In the genomic region with DNA sequence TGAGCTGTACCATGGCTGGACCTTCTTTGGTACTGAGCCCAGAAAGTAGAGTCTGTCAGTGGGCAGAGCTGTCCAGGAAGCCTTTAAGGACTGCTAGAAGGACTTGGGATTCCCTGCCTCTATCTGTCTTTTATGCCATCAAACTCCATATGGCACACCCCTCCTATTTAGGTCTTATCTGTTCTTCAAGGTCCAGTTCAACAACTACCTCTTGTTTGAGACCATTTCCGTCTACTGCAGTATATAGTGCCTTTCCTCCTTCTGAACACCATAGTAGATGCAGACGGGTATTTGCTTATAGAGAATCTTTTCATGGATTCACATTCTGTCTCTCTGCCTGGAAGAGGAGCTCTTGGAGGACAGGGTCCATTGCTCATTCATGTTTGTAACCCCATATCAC, we compare ENCODE assay signal across 25 cellular contexts.
DNase-seq lines count a peak whose midpoint lies in the region; ATAC-seq, FAIRE-seq and TF ChIP-seq lines count a peak whose summit lies in the region.
"Had no signal": no experiment of that assay in that cellular context is flagged by ENCODE, and none has a peak within 500 bp of the region (broad histone marks: within the 10 kb centered on the region; RNA-seq: fewer than 3 reads in every experiment).

No MANE protein-coding gene starts in this region.

- POLR2A ChIA-PET in MCF 10A (lab: Yijun Ruan, JAX): interaction anchor here (0.7 kb wide), 1 partner anchor 18 kb away, joined by 3 read pairs; no protein-coding TSS in a partner anchor

- TF ChIP-seq CTCF in mammary epithelial cell (conservative IDR thresholded peaks at IDR 0.05 in 1 of 2, IDR thresholded peaks at IDR 0.05 in 1 of 2; ENCODE audit: extremely low read depth in 1 of 2, insufficient read depth in 1 of 2, low read depth in 1 of 2, low read length in 2 of 2) (no peak), MCF 10A (IDR thresholded peaks at IDR 0.05; ENCODE audit: unreplicated experiment) (no peak), astrocyte (IDR thresholded peaks at IDR 0.05; ENCODE audit: insufficient read depth, low read depth, low read length) (no peak), keratinocyte (optimal IDR thresholded peaks at IDR 0.05 in 1 of 3, IDR thresholded peaks at IDR 0.05 in 1 of 3, conservative IDR thresholded peaks at IDR 0.05 in 1 of 3; ENCODE audit: extremely low read depth in 1 of 3, insufficient read depth in 2 of 3, low read length in 3 of 3) (no peak), mucosa of descending colon (IDR thresholded peaks at IDR 0.05) (no peak)

- H4K20me1 ChIP-seq in mammary epithelial cell (ENCODE audit: insufficient read depth, low read length) (no peaks in the 10 kb centered on the region), astrocyte (ENCODE audit: insufficient read depth, low read length) (no peaks in the 10 kb centered on the region), keratinocyte (ENCODE audit: control insufficient read depth, extremely low read depth, insufficient read depth, low read length) (no peaks in the 10 kb centered on the region)
- H4K20me1 ChIP-seq: BLaER1 treated with 17β-estradiol and CSF1 and Interleukin-3, amounts not matched to agents 10 nM and 100 nM had no signal

- WGBS in mammary epithelial cell (ENCODE audit: low coverage, missing lambda C conversion rate): 61% methylated on average over 2 of the region's 2 CpGs

- peak; percentile 67 for ATAC-seq in mucosa of descending colon
- ATAC-seq: A549; CD8-positive, alpha-beta T cell; GM12878 had no signal

- H3K9me3 Mint-ChIP-seq in MCF 10A (ENCODE audit: unreplicated experiment) (peaks cover 7% of the 10 kb centered on the region), astrocyte (ENCODE audit: unreplicated experiment) (no peaks in the 10 kb centered on the region), immature natural killer cell (peaks cover 0 to 7% (median 0%) of the 10 kb centered on the region in 6 donors)

- H3K4me1 Mint-ChIP-seq in MCF 10A (ENCODE audit: insufficient read depth, unreplicated experiment) (no peaks in the 10 kb centered on the region), astrocyte (ENCODE audit: low read depth, unreplicated experiment) (peaks cover 2% of the 10 kb centered on the region), immature natural killer cell (no peaks in the 10 kb centered on the region)
- H3K4me1 Mint-ChIP-seq: B cell had no signal

- peaks cover 5% of the 10 kb centered on the region for H3K9me3 ChIP-seq in mammary epithelial cell (replicated peaks; ENCODE audit: insufficient read depth, low read length)
- H3K9me3 ChIP-seq in astrocyte (ENCODE audit: insufficient read depth, low read depth, low read length): no peaks in the 10 kb centered on the region
- H3K9me3 ChIP-seq in keratinocyte (ENCODE audit: control insufficient read depth, low read depth, low read length): no peaks in the 10 kb centered on the region
- no peaks in the 10 kb centered on the region for H3K9me3 ChIP-seq in mucosa of descending colon
- H3K9me3 ChIP-seq: A549, Caco-2 had no signal

- H3K27ac ChIP-seq in mammary epithelial cell (ENCODE audit: insufficient read depth, low read depth, low read length): no peak overlapping the region
- no peak overlapping the region for H3K27ac ChIP-seq in astrocyte (ENCODE audit: low read depth, low read length)
- no peak overlapping the region for H3K27ac ChIP-seq in keratinocyte (ENCODE audit: control insufficient read depth, insufficient read depth, low read length)
- H3K27ac ChIP-seq: 22Rv1; A549; BLaER1 treated with 17β-estradiol and CSF1 and Interleukin-3, amounts not matched to agents 10 nM and 100 nM; C4-2B had no signal

- no peak overlapping the region for H2AFZ ChIP-seq in mammary epithelial cell (ENCODE audit: low read depth, low read length)
- H2AFZ ChIP-seq in astrocyte (ENCODE audit: low read depth, low read length): no peak overlapping the region
- H2AFZ ChIP-seq in keratinocyte (ENCODE audit: control insufficient read depth, low read length): no peak overlapping the region

- H3K4me3 Mint-ChIP-seq in MCF 10A (ENCODE audit: unreplicated experiment) (no peak overlapping the region), astrocyte (ENCODE audit: unreplicated experiment) (no peak overlapping the region), immature natural killer cell (no peak overlapping the region)
- H3K4me3 Mint-ChIP-seq: B cell; CD4-positive, alpha-beta T cell; CD8-positive, alpha-beta T cell had no signal

- FAIRE-seq in astrocyte (lab: Jason Lieb, UNC) (peak; percentile 70), keratinocyte (lab: Jason Lieb, UNC) (peak; percentile 5)
- FAIRE-seq: A549, GM12878, GM12892, GM18507 had no signal

- H3K4me2 ChIP-seq in mammary epithelial cell (ENCODE audit: insufficient read depth, low read depth, low read length): peak overlapping the region; percentile 46
- H3K4me2 ChIP-seq in astrocyte (ENCODE audit: low read length): no peak overlapping the region
- H3K4me2 ChIP-seq in keratinocyte (ENCODE audit: control insufficient read depth, extremely low read depth, insufficient read depth, low read depth, low read length): peak overlapping the region; percentile 7
- H3K4me2 ChIP-seq: A549; BLaER1 treated with 17β-estradiol and CSF1 and Interleukin-3, amounts not matched to agents 10 nM and 100 nM had no signal

- DNase-seq in mammary epithelial cell (no peak), MCF 10A (ENCODE audit: unreplicated experiment) (no peak), astrocyte (ENCODE audit: low read depth) (no peak), keratinocyte (ENCODE audit: low read depth, low spot score) (no peak), mucosa of descending colon (no peak), iPS-NIHi7 (ENCODE audit: extremely low spot score) (no peak), amniotic stem cell (lab: John Stamatoyannopoulos, UW) (no peak), immature natural killer cell (no peak)
- DNase-seq: AML-193; Caco-2; CD4-positive, alpha-beta T cell; CD8-positive, alpha-beta T cell; DMS 273 treated with DMSO at 0.1 percent for 48 hours; DMS153; DMS79; DND-41; GDM1 had no signal

- H3K79me2 ChIP-seq in mammary epithelial cell (ENCODE audit: insufficient read depth, low read length): no peaks in the 10 kb centered on the region
- H3K79me2 ChIP-seq in astrocyte (ENCODE audit: insufficient read depth, low read length): no peaks in the 10 kb centered on the region
- no peaks in the 10 kb centered on the region for H3K79me2 ChIP-seq in keratinocyte (ENCODE audit: control insufficient read depth, insufficient read depth, low read length)

- H3K4me3 ChIP-seq in mammary epithelial cell (replicated peaks in 1 of 3; ENCODE audit: insufficient read depth in 1 of 3, low read depth in 2 of 3, low read length in 3 of 3): no peak overlapping the region
- no peak overlapping the region for H3K4me3 ChIP-seq in astrocyte (ENCODE audit: insufficient read depth, low read depth, low read length)
- H3K4me3 ChIP-seq in keratinocyte (ENCODE audit: control insufficient read depth in 2 of 3, extremely low read depth in 1 of 3, insufficient read depth in 2 of 3, low read depth in 1 of 3, low read length in 3 of 3): no peak overlapping the region
- no peak overlapping the region for H3K4me3 ChIP-seq in mucosa of descending colon
- H3K4me3 ChIP-seq: A549; BLaER1 treated with 17β-estradiol and CSF1 and Interleukin-3, amounts not matched to agents 10 nM and 100 nM; GM12878 had no signal

- H3K27ac Mint-ChIP-seq in MCF 10A (ENCODE audit: low read depth, unreplicated experiment) (no peak overlapping the region), astrocyte (ENCODE audit: unreplicated experiment) (no peak overlapping the region), immature natural killer cell (no peak overlapping the region)
- H3K27ac Mint-ChIP-seq: B cell; CD4-positive, alpha-beta T cell; CD8-positive, alpha-beta T cell had no signal

- intact Hi-C loops in mammary epithelial cell (cut with micrococcal nuclease): no loop called here
- intact Hi-C loops in MCF 10A (cut with micrococcal nuclease): no loop called here
- intact Hi-C loops in mucosa of descending colon (cut with DNase I, micrococcal nuclease): no loop called here

- H3K27me3 Mint-ChIP-seq in MCF 10A (ENCODE audit: insufficient read depth, unreplicated experiment) (peaks cover 20% of the 10 kb centered on the region), astrocyte (ENCODE audit: low read depth, unreplicated experiment) (no peaks in the 10 kb centered on the region), immature natural killer cell (ENCODE audit: low read depth in 3 of 3) (peaks cover 0 to 2% (median 2%) of the 10 kb centered on the region in 3 donors)
- H3K27me3 Mint-ChIP-seq: B cell; CD4-positive, alpha-beta T cell had no signal

- no peaks in the 10 kb centered on the region for H3K36me3 ChIP-seq in mammary epithelial cell (ENCODE audit: insufficient read depth, low read length)
- no peaks in the 10 kb centered on the region for H3K36me3 ChIP-seq in astrocyte (ENCODE audit: insufficient read depth, low read length)
- no peaks in the 10 kb centered on the region for H3K36me3 ChIP-seq in keratinocyte (ENCODE audit: control insufficient read depth in 2 of 2, extremely low read depth in 1 of 2, insufficient read depth in 2 of 2, low read length in 2 of 2)
- H3K36me3 ChIP-seq in mucosa of descending colon (ENCODE audit: low read depth): no peaks in the 10 kb centered on the region
- H3K36me3 ChIP-seq: BLaER1 treated with 17β-estradiol and CSF1 and Interleukin-3, amounts not matched to agents 10 nM and 100 nM had no signal

- no peaks in the 10 kb centered on the region for H3K9me1 ChIP-seq in keratinocyte (ENCODE audit: control insufficient read depth, extremely low read depth, insufficient read depth, low read length)

- peaks cover 14% of the 10 kb centered on the region for H3K4me1 ChIP-seq in mammary epithelial cell (ENCODE audit: insufficient read depth, low read length)
- H3K4me1 ChIP-seq in astrocyte (ENCODE audit: insufficient read depth, low read length): no peaks in the 10 kb centered on the region
- H3K4me1 ChIP-seq in keratinocyte (ENCODE audit: control insufficient read depth, extremely low read depth, insufficient read depth, low read length): peaks cover 15% of the 10 kb centered on the region
- H3K4me1 ChIP-seq in mucosa of descending colon (ENCODE audit: low read depth): no peaks in the 10 kb centered on the region
- H3K4me1 ChIP-seq: A549, Caco-2 had no signal

- H3K27me3 ChIP-seq in mammary epithelial cell (ENCODE audit: insufficient read depth, low read length) (no peaks in the 10 kb centered on the region), astrocyte (ENCODE audit: insufficient read depth, low read length) (no peaks in the 10 kb centered on the region), keratinocyte (ENCODE audit: control insufficient read depth, extremely low read depth, insufficient read depth, low read length) (no peaks in the 10 kb centered on the region)
- H3K27me3 ChIP-seq: BLaER1 treated with 17β-estradiol and CSF1 and Interleukin-3, amounts not matched to agents 10 nM and 100 nM had no signal

- no peaks in the 10 kb centered on the region for H3K36me3 Mint-ChIP-seq in MCF 10A (ENCODE audit: insufficient read depth, unreplicated experiment)
- H3K36me3 Mint-ChIP-seq in astrocyte (ENCODE audit: low read depth, unreplicated experiment): no peaks in the 10 kb centered on the region
- H3K36me3 Mint-ChIP-seq in immature natural killer cell: no peaks in the 10 kb centered on the region
- H3K36me3 Mint-ChIP-seq: CD8-positive, alpha-beta T cell had no signal

- no TSS peak for BruUV-seq in mammary epithelial cell (replicated peaks; lab: Mats Ljungman, UMichigan)
- no TSS peak for BruUV-seq in MCF 10A (replicated peaks; lab: Mats Ljungman, UMichigan)

- dilution Hi-C loops in mammary epithelial cell (cut with HindIII; ENCODE audit: low sequenced_read_pairs): no loop called here
- dilution Hi-C loops in keratinocyte (cut with MboI; ENCODE audit: extremely low pct_ligation_motif_present, low sequenced_read_pairs): no loop called here

- in situ Hi-C loops in mammary epithelial cell (cut with MboI; ENCODE audit: low sequenced_read_pairs in 2 of 2): no loop called here

- H3K9ac ChIP-seq in mammary epithelial cell (ENCODE audit: insufficient read depth, low read length) (no peak overlapping the region), astrocyte (ENCODE audit: low read length) (no peak overlapping the region), keratinocyte (ENCODE audit: control insufficient read depth, extremely low read depth, insufficient read depth, low read length) (no peak overlapping the region)
- H3K9ac ChIP-seq: BLaER1 treated with 17β-estradiol and CSF1 and Interleukin-3, amounts not matched to agents 10 nM and 100 nM had no signal

- CTCF ChIA-PET in mammary epithelial cell (lab: Charles Lee; ENCODE audit: low non-redundant PET): no interaction called here
- CTCF ChIA-PET in MCF 10A (lab: Yijun Ruan, JAX): no interaction called here
